Comparison of ENCODE assay signal across 14 cellular contexts in genomic region chr5:53303105-53303504, GRCh38.
DNase-seq lines count a peak whose midpoint lies in the region; ATAC-seq and TF ChIP-seq lines count a peak whose summit lies in the region.
"Had no signal": no experiment of that assay in that cellular context is flagged by ENCODE, and none has a peak within 500 bp of the region (broad histone marks: within the 10 kb centered on the region; RNA-seq: fewer than 3 reads in every experiment).

No MANE protein-coding gene starts in this region.

- H3K36me3 ChIP-seq in body of pancreas (replicated peaks in 1 of 2; ENCODE audit: insufficient read depth in 1 of 2, low read depth in 2 of 2), result no peaks in the 10 kb centered on the region

- intact Hi-C loops in activated CD8-positive, alpha-beta T cell treated with anti-CD3 and anti-CD28 coated beads for 36 hours (cut with micrococcal nuclease), result no loop called here
- intact Hi-C loops in body of pancreas (cut with DNase I), result no loop called here

- H3K27me3 ChIP-seq in body of pancreas, result no peaks in the 10 kb centered on the region

- peak; percentile 28 for DNase-seq in activated CD8-positive, alpha-beta T cell treated with anti-CD3 and anti-CD28 coated beads for 36 hours
- DNase-seq in activated CD8-positive, alpha-beta T cell treated with anti-CD3 and anti-CD28 coated beads, Interleukin-2, amount 10 ng/mL, durations not matched to agents 7 days and 5 days, result no peak
- DNase-seq in OCI-M1 (lab: John Stamatoyannopoulos, UW), result peak; percentile 15
- DNase-seq in epithelial cell of proximal tubule (ENCODE audit: low read depth), result peak; percentile 74
- no peak for DNase-seq in stimulated activated effector memory CD8-positive, alpha-beta T cell treated with anti-CD3 and anti-CD28 coated beads, Interleukin-12 subunit alpha, Interleukin-12 subunit beta, amount 100 ng/mL, for 72 hours (ENCODE audit: low spot score in 2 of 2)
- no peak for DNase-seq in body of pancreas
- DNase-seq: activated CD4-positive, CD25-positive, alpha-beta regulatory T cell; activated naive CD8-positive, alpha-beta T cell treated with anti-CD3 and anti-CD28 coated beads, Interleukin-2, amount 10 ng/mL, durations not matched to agents 7 days and 5 days; AML-193; islet precursor cell; SHP77 had no signal

- CTCF ChIA-PET in activated CD8-positive, alpha-beta T cell treated with anti-CD3 and anti-CD28 coated beads for 36 hours (lab: Charles Lee), result no interaction called here
- CTCF ChIA-PET in activated CD8-positive, alpha-beta T cell treated with anti-CD3 and anti-CD28 coated beads, Interleukin-2, amount 10 ng/mL, durations not matched to agents 7 days and 5 days (lab: Charles Lee), result no interaction called here

- H3K36me3 Mint-ChIP-seq in activated CD8-positive, alpha-beta T cell treated with anti-CD3 and anti-CD28 coated beads for 36 hours (ENCODE audit: low read depth), result no peaks in the 10 kb centered on the region
- H3K36me3 Mint-ChIP-seq in activated CD8-positive, alpha-beta T cell treated with anti-CD3 and anti-CD28 coated beads, Interleukin-2, amount 10 ng/mL, durations not matched to agents 7 days and 5 days (ENCODE audit: low read depth), result no peaks in the 10 kb centered on the region
- H3K36me3 Mint-ChIP-seq in stimulated activated effector memory CD8-positive, alpha-beta T cell treated with anti-CD3 and anti-CD28 coated beads, Interleukin-12 subunit alpha, Interleukin-12 subunit beta, amount 100 ng/mL, for 72 hours, result no peaks in the 10 kb centered on the region
- H3K36me3 Mint-ChIP-seq: activated naive CD8-positive, alpha-beta T cell treated with anti-CD3 and anti-CD28 coated beads, Interleukin-2, amount 10 ng/mL, durations not matched to agents 7 days and 5 days had no signal

- H3K4me1 ChIP-seq in body of pancreas, result no peaks in the 10 kb centered on the region

- peaks cover 0 to 12% (median 0%) of the 10 kb centered on the region in 3 donors for H3K9me3 ChIP-seq in body of pancreas

- TF ChIP-seq POLR2A in body of pancreas (IDR thresholded peaks at IDR 0.05), result no peak

- ATAC-seq in activated CD8-positive, alpha-beta T cell treated with anti-CD3 and anti-CD28 coated beads for 36 hours, result peak; percentile 97
- ATAC-seq in activated CD8-positive, alpha-beta T cell treated with anti-CD3 and anti-CD28 coated beads, Interleukin-2, amount 10 ng/mL, durations not matched to agents 7 days and 5 days, result no peak
- ATAC-seq in stimulated activated effector memory CD8-positive, alpha-beta T cell treated with anti-CD3 and anti-CD28 coated beads, Interleukin-12 subunit alpha, Interleukin-12 subunit beta, amount 100 ng/mL, for 72 hours, result peak; percentile 95
- ATAC-seq in HG03571 (IDR thresholded peaks at IDR 0.05; ENCODE audit: unreplicated experiment) (no peak), HG03442 (IDR thresholded peaks at IDR 0.05; ENCODE audit: unreplicated experiment) (no peak), body of pancreas (no peak)

- H3K27ac Mint-ChIP-seq in activated CD8-positive, alpha-beta T cell treated with anti-CD3 and anti-CD28 coated beads for 36 hours, result no peak overlapping the region
- H3K27ac Mint-ChIP-seq in activated CD8-positive, alpha-beta T cell treated with anti-CD3 and anti-CD28 coated beads, Interleukin-2, amount 10 ng/mL, durations not matched to agents 7 days and 5 days, result no peak overlapping the region
- no peak overlapping the region for H3K27ac Mint-ChIP-seq in stimulated activated effector memory CD8-positive, alpha-beta T cell treated with anti-CD3 and anti-CD28 coated beads, Interleukin-12 subunit alpha, Interleukin-12 subunit beta, amount 100 ng/mL, for 72 hours
- H3K27ac Mint-ChIP-seq: activated naive CD8-positive, alpha-beta T cell treated with anti-CD3 and anti-CD28 coated beads, Interleukin-2, amount 10 ng/mL, durations not matched to agents 7 days and 5 days; nephron had no signal

- peaks cover 15% of the 10 kb centered on the region for H3K4me1 Mint-ChIP-seq in activated CD8-positive, alpha-beta T cell treated with anti-CD3 and anti-CD28 coated beads for 36 hours (ENCODE audit: low read depth)
- H3K4me1 Mint-ChIP-seq in activated CD8-positive, alpha-beta T cell treated with anti-CD3 and anti-CD28 coated beads, Interleukin-2, amount 10 ng/mL, durations not matched to agents 7 days and 5 days (ENCODE audit: low read depth), result no peaks in the 10 kb centered on the region
- H3K4me1 Mint-ChIP-seq in stimulated activated effector memory CD8-positive, alpha-beta T cell treated with anti-CD3 and anti-CD28 coated beads, Interleukin-12 subunit alpha, Interleukin-12 subunit beta, amount 100 ng/mL, for 72 hours, result peaks cover 4% of the 10 kb centered on the region
- H3K4me1 Mint-ChIP-seq: activated naive CD8-positive, alpha-beta T cell treated with anti-CD3 and anti-CD28 coated beads, Interleukin-2, amount 10 ng/mL, durations not matched to agents 7 days and 5 days; nephron had no signal

- WGBS in body of pancreas, 2 donors, result 25 to 33% methylated on average over 1 of the region's 1 CpG

- peaks cover 3% of the 10 kb centered on the region for H3K27me3 Mint-ChIP-seq in activated CD8-positive, alpha-beta T cell treated with anti-CD3 and anti-CD28 coated beads for 36 hours
- H3K27me3 Mint-ChIP-seq in activated CD8-positive, alpha-beta T cell treated with anti-CD3 and anti-CD28 coated beads, Interleukin-2, amount 10 ng/mL, durations not matched to agents 7 days and 5 days (ENCODE audit: low read depth), result no peaks in the 10 kb centered on the region

- POLR2A ChIA-PET in activated CD8-positive, alpha-beta T cell treated with anti-CD3 and anti-CD28 coated beads for 36 hours (lab: Charles Lee), result no interaction called here
- POLR2A ChIA-PET in activated CD8-positive, alpha-beta T cell treated with anti-CD3 and anti-CD28 coated beads, Interleukin-2, amount 10 ng/mL, durations not matched to agents 7 days and 5 days (lab: Charles Lee), result no interaction called here

- peaks cover 14% of the 10 kb centered on the region for H3K9me3 Mint-ChIP-seq in activated CD8-positive, alpha-beta T cell treated with anti-CD3 and anti-CD28 coated beads for 36 hours
- peaks cover 4% of the 10 kb centered on the region for H3K9me3 Mint-ChIP-seq in activated CD8-positive, alpha-beta T cell treated with anti-CD3 and anti-CD28 coated beads, Interleukin-2, amount 10 ng/mL, durations not matched to agents 7 days and 5 days (ENCODE audit: insufficient read depth)
- peaks cover 4% of the 10 kb centered on the region for H3K9me3 Mint-ChIP-seq in stimulated activated effector memory CD8-positive, alpha-beta T cell treated with anti-CD3 and anti-CD28 coated beads, Interleukin-12 subunit alpha, Interleukin-12 subunit beta, amount 100 ng/mL, for 72 hours

- no peak for TF ChIP-seq CTCF in activated CD8-positive, alpha-beta T cell treated with anti-CD3 and anti-CD28 coated beads for 36 hours (IDR thresholded peaks at IDR 0.05)
- TF ChIP-seq CTCF in epithelial cell of proximal tubule (conservative IDR thresholded peaks at IDR 0.05; ENCODE audit: low read depth, low read length), result no peak
- TF ChIP-seq CTCF in body of pancreas (IDR thresholded peaks at IDR 0.05), result no peak

- no peak overlapping the region for H3K27ac ChIP-seq in body of pancreas

- no peak overlapping the region for H3K4me3 Mint-ChIP-seq in activated CD8-positive, alpha-beta T cell treated with anti-CD3 and anti-CD28 coated beads for 36 hours
- H3K4me3 Mint-ChIP-seq in activated CD8-positive, alpha-beta T cell treated with anti-CD3 and anti-CD28 coated beads, Interleukin-2, amount 10 ng/mL, durations not matched to agents 7 days and 5 days, result no peak overlapping the region
- no peak overlapping the region for H3K4me3 Mint-ChIP-seq in stimulated activated effector memory CD8-positive, alpha-beta T cell treated with anti-CD3 and anti-CD28 coated beads, Interleukin-12 subunit alpha, Interleukin-12 subunit beta, amount 100 ng/mL, for 72 hours
- H3K4me3 Mint-ChIP-seq: activated naive CD8-positive, alpha-beta T cell treated with anti-CD3 and anti-CD28 coated beads, Interleukin-2, amount 10 ng/mL, durations not matched to agents 7 days and 5 days; nephron had no signal

- H3K4me3 ChIP-seq in epithelial cell of proximal tubule (ENCODE audit: low read depth, low read length) (no peak overlapping the region), body of pancreas (no peak overlapping the region)

Comparison
In these comparisons a context has a peak if more than half of its experiments do, and no peak if none do; other contexts are left out.
1. ATAC-seq: peak in activated CD8-positive, alpha-beta T cell treated with anti-CD3 and anti-CD28 coated beads for 36 hours (single experiment) and stimulated activated effector memory CD8-positive, alpha-beta T cell treated with anti-CD3 and anti-CD28 coated beads, Interleukin-12 subunit alpha, Interleukin-12 subunit beta, amount 100 ng/mL, for 72 hours (single experiment); none in activated CD8-positive, alpha-beta T cell treated with anti-CD3 and anti-CD28 coated beads, Interleukin-2, amount 10 ng/mL, durations not matched to agents 7 days and 5 days (single experiment), HG03571 (single experiment), HG03442 (single experiment) and body of pancreas (single experiment).
2. DNase-seq: peak in activated CD8-positive, alpha-beta T cell treated with anti-CD3 and anti-CD28 coated beads for 36 hours (single experiment), OCI-M1 (single experiment) and epithelial cell of proximal tubule (single experiment); none in activated CD8-positive, alpha-beta T cell treated with anti-CD3 and anti-CD28 coated beads, Interleukin-2, amount 10 ng/mL, durations not matched to agents 7 days and 5 days (single experiment), stimulated activated effector memory CD8-positive, alpha-beta T cell treated with anti-CD3 and anti-CD28 coated beads, Interleukin-12 subunit alpha, Interleukin-12 subunit beta, amount 100 ng/mL, for 72 hours (0 of 2) and body of pancreas (0 of 4).